ENCODE assay signal across 16 cellular contexts in genomic region chr11:119999220-119999619, GRCh38.
DNase-seq lines count a peak whose midpoint lies in the region; ATAC-seq, FAIRE-seq and TF ChIP-seq lines count a peak whose summit lies in the region.
"Had no signal": no experiment of that assay in that cellular context is flagged by ENCODE, and none has a peak within 500 bp of the region (broad histone marks: within the 10 kb centered on the region; RNA-seq: fewer than 3 reads in every experiment).

No MANE protein-coding gene starts in this region.

- CTCF ChIA-PET in RWPE1 (lab: Yijun Ruan, JAX): interaction anchor here (0.6 to 1.8 kb wide), 3 partner anchors 109 to 357 kb away, joined by 3 to 12 read pairs (median 3); no protein-coding TSS in a partner anchor

- H3K4me3 ChIP-seq in keratinocyte (ENCODE audit: control insufficient read depth in 2 of 3, extremely low read depth in 1 of 3, insufficient read depth in 2 of 3, low read depth in 1 of 3, low read length in 3 of 3): no peak overlapping the region

- no peaks in the 10 kb centered on the region for H3K79me2 ChIP-seq in keratinocyte (ENCODE audit: control insufficient read depth, insufficient read depth, low read length)

- TF ChIP-seq CTCF in RWPE1 (conservative IDR thresholded peaks at IDR 0.05; ENCODE audit: low read depth) (peak; percentile 49), keratinocyte (optimal IDR thresholded peaks at IDR 0.05 in 1 of 3, IDR thresholded peaks at IDR 0.05 in 1 of 3, conservative IDR thresholded peaks at IDR 0.05 in 1 of 3; ENCODE audit: extremely low read depth in 1 of 3, insufficient read depth in 2 of 3, low read length in 3 of 3) (peak; percentile 54 to 69 (median 54))

- no peak overlapping the region for H3K9ac ChIP-seq in keratinocyte (ENCODE audit: control insufficient read depth, extremely low read depth, insufficient read depth, low read length)

- H4K20me1 ChIP-seq in keratinocyte (ENCODE audit: control insufficient read depth, extremely low read depth, insufficient read depth, low read length): no peaks in the 10 kb centered on the region

- FAIRE-seq in keratinocyte (lab: Jason Lieb, UNC): peak; percentile 29
- FAIRE-seq: endothelial cell of umbilical vein had no signal

- H3K27ac ChIP-seq in RWPE1 (no peak overlapping the region), keratinocyte (ENCODE audit: control insufficient read depth, insufficient read depth, low read length) (no peak overlapping the region)

- no peaks in the 10 kb centered on the region for H3K36me3 ChIP-seq in keratinocyte (ENCODE audit: control insufficient read depth in 2 of 2, extremely low read depth in 1 of 2, insufficient read depth in 2 of 2, low read length in 2 of 2)

- peaks cover 15% of the 10 kb centered on the region for H3K27me3 ChIP-seq in keratinocyte (ENCODE audit: control insufficient read depth, extremely low read depth, insufficient read depth, low read length)

- H2AFZ ChIP-seq in keratinocyte (ENCODE audit: control insufficient read depth, low read length): no peak overlapping the region

- H3K9me3 ChIP-seq in keratinocyte (ENCODE audit: control insufficient read depth, low read depth, low read length): no peaks in the 10 kb centered on the region

- POLR2A ChIA-PET in RWPE1 (lab: Yijun Ruan, JAX; ENCODE audit: low non-redundant PET): no interaction called here

- no peak overlapping the region for H3K4me2 ChIP-seq in keratinocyte (ENCODE audit: control insufficient read depth, extremely low read depth, insufficient read depth, low read depth, low read length)

- peak; percentile 7 for DNase-seq in DMS53 treated with DMSO at 0.1 percent for 48 hours (lab: John Stamatoyannopoulos, UW; ENCODE audit: unreplicated experiment)
- DNase-seq in HT-29 (ENCODE audit: low spot score): peak; percentile 46
- DNase-seq in RWPE1 (ENCODE audit: low spot score): peak; percentile 23
- DNase-seq in keratinocyte (ENCODE audit: low read depth, low spot score): no peak
- DNase-seq in SW 1271 (lab: John Stamatoyannopoulos, UW): no peak
- no peak for DNase-seq in cardiac septum (ENCODE audit: low spot score)
- DNase-seq: activated CD4-positive, alpha-beta memory T cell treated with anti-CD3 and anti-CD28 coated beads, Interleukin-2, amount 10 ng/mL, durations not matched to agents 7 days and 5 days; activated gamma-delta T cell; CD8-positive, alpha-beta memory T cell; Kasumi-1; NCI-H510A; stimulated activated naive B cell treated with anti-CD40 and anti-IgM and Interleukin-4, amounts not matched to agents 10 μg/mL and 1 μg/mL and 100 μg/mL, for 72 hours; T-cell had no signal

- no peaks in the 10 kb centered on the region for H3K9me1 ChIP-seq in keratinocyte (ENCODE audit: control insufficient read depth, extremely low read depth, insufficient read depth, low read length)

- H3K4me1 ChIP-seq in keratinocyte (ENCODE audit: control insufficient read depth, extremely low read depth, insufficient read depth, low read length): no peaks in the 10 kb centered on the region

- dilution Hi-C loops in keratinocyte (cut with MboI; ENCODE audit: extremely low pct_ligation_motif_present, low sequenced_read_pairs): no loop called here

- intact Hi-C loops in cardiac septum (cut with DNase I): no loop called here

- ATAC-seq in GM21423 (IDR thresholded peaks at IDR 0.05; ENCODE audit: unreplicated experiment) (no peak), HG03196 (IDR thresholded peaks at IDR 0.05; ENCODE audit: unreplicated experiment) (no peak)
- ATAC-seq: stimulated activated naive B cell treated with anti-CD40 and anti-IgM and Interleukin-4, amounts not matched to agents 10 μg/mL and 1 μg/mL and 100 μg/mL, for 72 hours; T-cell had no signal

Comparison
In these comparisons a context has a peak if more than half of its experiments do, and no peak if none do; other contexts are left out.
1. DNase-seq: peak in DMS53 treated with DMSO at 0.1 percent for 48 hours (single experiment), HT-29 (single experiment) and RWPE1 (single experiment); none in keratinocyte (single experiment), SW 1271 (0 of 2) and cardiac septum (single experiment).